Comparison of ENCODE assay signal across 17 cellular contexts in the genomic region with DNA sequence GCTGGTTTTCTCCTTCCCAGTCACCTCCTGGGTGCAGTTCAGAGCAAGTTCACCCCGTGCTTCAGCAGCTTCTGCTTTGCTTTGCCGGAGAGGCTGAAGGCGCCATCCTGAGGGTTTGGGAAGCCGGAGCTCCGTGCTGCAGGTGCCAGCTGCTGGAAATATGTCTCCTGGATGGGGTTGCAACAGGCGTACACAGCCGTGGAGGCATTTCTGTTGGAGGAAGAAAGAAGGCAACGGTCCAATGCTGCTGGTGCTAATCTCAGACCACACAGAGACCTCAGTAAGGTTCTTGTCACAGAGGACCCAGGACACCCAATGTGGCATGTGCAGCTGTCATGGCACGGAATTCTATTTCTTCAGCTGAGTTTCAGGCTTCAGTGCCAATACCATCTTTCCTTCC. TPM values are rescaled to one million over a fixed set of nuclear protein-coding genes. Genes with fewer than 3 reads are reported as not detected.
DNase-seq lines count a peak whose midpoint lies in the region; ATAC-seq and TF ChIP-seq lines count a peak whose summit lies in the region.
"Had no signal": no experiment of that assay in that cellular context is flagged by ENCODE, and none has a peak within 500 bp of the region (broad histone marks: within the 10 kb centered on the region; RNA-seq: fewer than 3 reads in every experiment).

No MANE protein-coding gene starts in this region.

- H3K4me3 ChIP-seq in psoas muscle: no peak overlapping the region
- H3K4me3 ChIP-seq: A549; BLaER1 treated with 17β-estradiol and CSF1 and Interleukin-3, amounts not matched to agents 10 nM and 100 nM; GM12878 had no signal

- intact Hi-C loops in psoas muscle (cut with DNase I): no loop called here

- H3K4me1 Mint-ChIP-seq in activated T-cell treated with anti-CD3 and anti-CD28 coated beads, Interleukin-2, amount 50 U/mL, for 24 hours (ENCODE audit: low read depth): no peaks in the 10 kb centered on the region
- H3K4me1 Mint-ChIP-seq in activated T-cell treated with anti-CD3 and anti-CD28 coated beads, Interleukin-2, amount 50 U/mL, for 72 hours (ENCODE audit: low read depth): no peaks in the 10 kb centered on the region
- H3K4me1 Mint-ChIP-seq: B cell, H9 had no signal

- WGBS in psoas muscle, 3 donors: 48 to 54% (median 48%) methylated on average over 9 of the region's 9 CpGs

- no peak for TF ChIP-seq CTCF in psoas muscle (IDR thresholded peaks at IDR 0.05)

- H3K4me3 Mint-ChIP-seq in activated T-cell treated with anti-CD3 and anti-CD28 coated beads, Interleukin-2, amount 50 U/mL, for 24 hours: no peak overlapping the region
- no peak overlapping the region for H3K4me3 Mint-ChIP-seq in activated T-cell treated with anti-CD3 and anti-CD28 coated beads, Interleukin-2, amount 50 U/mL, for 72 hours
- H3K4me3 Mint-ChIP-seq: B cell; CD8-positive, alpha-beta T cell; H9 had no signal

- H3K27ac Mint-ChIP-seq in activated T-cell treated with anti-CD3 and anti-CD28 coated beads, Interleukin-2, amount 50 U/mL, for 24 hours: no peak overlapping the region
- H3K27ac Mint-ChIP-seq in activated T-cell treated with anti-CD3 and anti-CD28 coated beads, Interleukin-2, amount 50 U/mL, for 72 hours: no peak overlapping the region
- H3K27ac Mint-ChIP-seq: B cell; CD8-positive, alpha-beta T cell had no signal

- H3K4me1 ChIP-seq in psoas muscle: no peaks in the 10 kb centered on the region
- H3K4me1 ChIP-seq: A549 had no signal

- H3K9me3 ChIP-seq in psoas muscle: no peaks in the 10 kb centered on the region
- H3K9me3 ChIP-seq: A549; BLaER1 treated with 17β-estradiol and CSF1 and Interleukin-3, amounts not matched to agents 10 nM and 100 nM had no signal

- peaks cover 0 to 72% of the 10 kb centered on the region in 2 donors for H3K36me3 ChIP-seq in psoas muscle (ENCODE audit: insufficient read depth in 1 of 2, low read depth in 1 of 2)

- H3K9me3 Mint-ChIP-seq in activated T-cell treated with anti-CD3 and anti-CD28 coated beads, Interleukin-2, amount 50 U/mL, for 24 hours: no peaks in the 10 kb centered on the region
- H3K9me3 Mint-ChIP-seq in activated T-cell treated with anti-CD3 and anti-CD28 coated beads, Interleukin-2, amount 50 U/mL, for 72 hours: no peaks in the 10 kb centered on the region
- H3K9me3 Mint-ChIP-seq: CD8-positive, alpha-beta T cell; H9 had no signal

- H3K36me3 Mint-ChIP-seq in activated T-cell treated with anti-CD3 and anti-CD28 coated beads, Interleukin-2, amount 50 U/mL, for 24 hours (ENCODE audit: low read depth): peaks cover 72% of the 10 kb centered on the region
- peaks cover 0 to 6% of the 10 kb centered on the region in 2 donors for H3K36me3 Mint-ChIP-seq in activated T-cell treated with anti-CD3 and anti-CD28 coated beads, Interleukin-2, amount 50 U/mL, for 72 hours (ENCODE audit: insufficient read depth in 2 of 2)

- no peaks in the 10 kb centered on the region for H3K27me3 ChIP-seq in psoas muscle (ENCODE audit: insufficient read depth in 3 of 3, low read length in 2 of 3)
- H3K27me3 ChIP-seq: BLaER1 treated with 17β-estradiol and CSF1 and Interleukin-3, amounts not matched to agents 10 nM and 100 nM had no signal

- peak; percentile 9 for DNase-seq in activated T-cell treated with anti-CD3 and anti-CD28 coated beads, Interleukin-2, amount 50 U/mL, for 24 hours
- DNase-seq in activated T-cell treated with anti-CD3 and anti-CD28 coated beads, Interleukin-2, amount 50 U/mL, for 72 hours: no peak
- DNase-seq in cerebellar cortex (ENCODE audit: low spot score) (peak; percentile 48), psoas muscle (no peak), midbrain (lab: John Stamatoyannopoulos, UW) (no peak), ACHN (no peak), SHP77 (lab: John Stamatoyannopoulos, UW) (no peak)
- DNase-seq: Calu3; CD8-positive, alpha-beta T cell; DMS79 treated with DMSO at 0.1 percent for 48 hours; H9 had no signal

- in situ Hi-C loops in ACHN (cut with HindIII; ENCODE audit: low pct_ligation_motif_present, low pct_unique_long_range_greater_than_20kb, low sequenced_read_pairs): loop anchor here (5.0 kb wide), 1 partner anchor 36 kb away; no protein-coding TSS in a partner anchor

- H3K27me3 Mint-ChIP-seq in activated T-cell treated with anti-CD3 and anti-CD28 coated beads, Interleukin-2, amount 50 U/mL, for 24 hours: no peaks in the 10 kb centered on the region
- H3K27me3 Mint-ChIP-seq in activated T-cell treated with anti-CD3 and anti-CD28 coated beads, Interleukin-2, amount 50 U/mL, for 72 hours (ENCODE audit: low read depth): no peaks in the 10 kb centered on the region
- H3K27me3 Mint-ChIP-seq: B cell had no signal

- no peak for ATAC-seq in activated T-cell treated with anti-CD3 and anti-CD28 coated beads, Interleukin-2, amount 50 U/mL, for 72 hours (replicated peaks in 1 of 2)
- ATAC-seq in psoas muscle (peak in 3 of 4 donors; percentile 29 to 68 (median 39)), HG02870 (IDR thresholded peaks at IDR 0.05; ENCODE audit: unreplicated experiment) (no peak)
- ATAC-seq: A549; CD8-positive, alpha-beta T cell; GM12878 had no signal

- H3K27ac ChIP-seq in psoas muscle: no peak overlapping the region
- H3K27ac ChIP-seq: 22Rv1, A549 had no signal

RNA-seq across cellular contexts. Expression of gene ASPHD2, which starts 24.1 kb away (rescaled TPM):
- 10 to 100 TPM; 14.6 to 18.1 TPM for total RNA-seq in activated T-cell treated with anti-CD3 and anti-CD28 coated beads, Interleukin-2, amount 50 U/mL, for 72 hours
- under 1 TPM in 3 of 4 donors, not detected in 1; 0.08 to 0.24 (median 0.20) TPM for total RNA-seq in psoas muscle
- polyA plus RNA-seq in psoas muscle: under 1 TPM; 0.04 to 0.38 (median 0.07) TPM

RNA-seq across cellular contexts. Expression of gene HPS4, which starts 30.4 kb away (rescaled TPM):
- 10 to 100 TPM; 50.5 to 62.2 TPM for total RNA-seq in activated T-cell treated with anti-CD3 and anti-CD28 coated beads, Interleukin-2, amount 50 U/mL, for 72 hours
- 10 to 100 TPM in 3 of 4 donors, 1 to 10 TPM in 1; 7.4 to 12.5 (median 10.4) TPM for total RNA-seq in psoas muscle
- 10 to 100 TPM in 1 of 3 donors, 1 to 10 TPM in 2; 5.8 to 13.9 (median 6.4) TPM for polyA plus RNA-seq in psoas muscle

RNA-seq across cellular contexts. Expression of gene SRRD, which starts 30.5 kb away (rescaled TPM):
- total RNA-seq in activated T-cell treated with anti-CD3 and anti-CD28 coated beads, Interleukin-2, amount 50 U/mL, for 72 hours: 10 to 100 TPM; 13.5 to 20.0 TPM
- total RNA-seq in psoas muscle: 10 to 100 TPM; 25.4 to 36.6 (median 28.9) TPM
- 10 to 100 TPM; 36.1 to 51.2 (median 38.3) TPM for polyA plus RNA-seq in psoas muscle

RNA-seq across cellular contexts. Expression of gene TFIP11, which starts 59.1 kb away (rescaled TPM):
- total RNA-seq in activated T-cell treated with anti-CD3 and anti-CD28 coated beads, Interleukin-2, amount 50 U/mL, for 72 hours: 10 to 100 TPM; 47.0 to 62.5 TPM
- total RNA-seq in psoas muscle: 10 to 100 TPM; 29.1 to 48.6 (median 33.5) TPM
- polyA plus RNA-seq in psoas muscle: 10 to 100 TPM; 28.8 to 56.1 (median 37.8) TPM

Comparison
In these comparisons a context has a peak if more than half of its experiments do, and no peak if none do; other contexts are left out.
1. DNase-seq: peak in activated T-cell treated with anti-CD3 and anti-CD28 coated beads, Interleukin-2, amount 50 U/mL, for 24 hours (single experiment) and cerebellar cortex (single experiment); none in activated T-cell treated with anti-CD3 and anti-CD28 coated beads, Interleukin-2, amount 50 U/mL, for 72 hours (0 of 2), psoas muscle (0 of 2), midbrain (single experiment), ACHN (single experiment) and SHP77 (0 of 2).
2. ATAC-seq: peak in psoas muscle (3 of 4); none in activated T-cell treated with anti-CD3 and anti-CD28 coated beads, Interleukin-2, amount 50 U/mL, for 72 hours (0 of 2) and HG02870 (single experiment).
3. RNA of gene ASPHD2, which starts 24.1 kb away (total RNA-seq): 14.6 to 18.1 TPM in activated T-cell treated with anti-CD3 and anti-CD28 coated beads, Interleukin-2, amount 50 U/mL, for 72 hours; 0.08 to 0.24 TPM in psoas muscle; every median in the first group is over 10 times any median in the second.